Comparison of ENCODE assay signal across 18 cellular contexts in the genomic region with DNA sequence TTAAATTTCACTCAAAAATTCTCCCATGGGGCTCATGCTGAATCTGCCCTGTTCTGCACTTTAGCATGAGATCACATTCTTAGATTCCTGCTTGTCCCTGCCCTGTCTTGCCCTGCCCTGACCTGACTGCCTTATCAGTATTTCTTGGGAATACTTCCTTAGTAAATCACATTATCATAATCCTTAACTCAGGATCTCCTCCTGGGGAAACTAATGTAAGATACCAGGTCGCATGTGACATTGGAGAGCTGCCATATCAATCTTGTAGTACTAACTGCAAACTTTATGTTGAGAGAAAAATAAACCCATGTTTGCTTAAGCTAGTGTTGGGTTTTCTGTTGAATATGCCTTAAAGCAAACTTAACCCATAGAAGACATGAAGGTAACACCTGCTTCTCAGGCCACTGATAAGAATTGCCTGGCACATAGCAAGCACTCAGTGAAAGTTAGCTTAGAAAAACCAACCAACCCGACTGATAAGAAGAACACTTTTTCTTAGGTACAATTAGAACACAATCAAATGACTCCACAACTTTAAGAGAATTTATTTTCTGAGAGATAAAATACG. TPM values are rescaled to one million over a fixed set of nuclear protein-coding genes. Genes with fewer than 3 reads are reported as not detected.
DNase-seq lines count a peak whose midpoint lies in the region; FAIRE-seq and TF ChIP-seq lines count a peak whose summit lies in the region.
"Had no signal": no experiment of that assay in that cellular context is flagged by ENCODE, and none has a peak within 500 bp of the region (broad histone marks: within the 10 kb centered on the region; RNA-seq: fewer than 3 reads in every experiment).

No MANE protein-coding gene starts in this region.

- TF ChIP-seq CTCF in bronchial epithelial cell (IDR thresholded peaks at IDR 0.05; ENCODE audit: insufficient read depth, low read length, severe bottlenecking) (no peak), keratinocyte (optimal IDR thresholded peaks at IDR 0.05 in 1 of 3, IDR thresholded peaks at IDR 0.05 in 1 of 3, conservative IDR thresholded peaks at IDR 0.05 in 1 of 3; ENCODE audit: extremely low read depth in 1 of 3, insufficient read depth in 2 of 3, low read length in 3 of 3) (no peak), tibial nerve (IDR thresholded peaks at IDR 0.05) (no peak), WERI-Rb-1 (IDR thresholded peaks at IDR 0.05; ENCODE audit: low read depth, low read length) (no peak), MCF 10A (IDR thresholded peaks at IDR 0.05; ENCODE audit: unreplicated experiment) (no peak)

- no peaks in the 10 kb centered on the region for H3K36me3 ChIP-seq in bronchial epithelial cell (ENCODE audit: control insufficient read depth, insufficient read depth, low read length)
- no peaks in the 10 kb centered on the region for H3K36me3 ChIP-seq in keratinocyte (ENCODE audit: control insufficient read depth in 2 of 2, extremely low read depth in 1 of 2, insufficient read depth in 2 of 2, low read length in 2 of 2)
- peaks cover 0 to 3% (median 0%) of the 10 kb centered on the region in 3 donors for H3K36me3 ChIP-seq in tibial nerve
- no peaks in the 10 kb centered on the region for H3K36me3 ChIP-seq in WERI-Rb-1
- H3K36me3 ChIP-seq: BLaER1, HAP-1 had no signal

- POLR2A ChIA-PET in MCF 10A (lab: Yijun Ruan, JAX) = interaction anchor here (0.6 kb wide), 1 partner anchor 1272 kb away, joined by 3 read pairs; no protein-coding TSS in a partner anchor

- H3K27ac ChIP-seq in keratinocyte (ENCODE audit: control insufficient read depth, insufficient read depth, low read length) (no peak overlapping the region), tibial nerve (no peak overlapping the region), WERI-Rb-1 (no peak overlapping the region)
- H3K27ac ChIP-seq: BLaER1 had no signal

- no peak overlapping the region for H3K9ac ChIP-seq in keratinocyte (ENCODE audit: control insufficient read depth, extremely low read depth, insufficient read depth, low read length)
- H3K9ac ChIP-seq: BLaER1 had no signal

- H3K4me2 ChIP-seq in keratinocyte (ENCODE audit: control insufficient read depth, extremely low read depth, insufficient read depth, low read depth, low read length) = no peak overlapping the region
- H3K4me2 ChIP-seq: BLaER1 had no signal

- peaks cover 10% of the 10 kb centered on the region for H3K4me1 ChIP-seq in keratinocyte (ENCODE audit: control insufficient read depth, extremely low read depth, insufficient read depth, low read length)
- peaks cover 0 to 18% (median 0%) of the 10 kb centered on the region in 4 donors for H3K4me1 ChIP-seq in tibial nerve
- H3K4me1 ChIP-seq: BLaER1, HAP-1 had no signal

- 67 to 76% methylated on average over 3 of the region's 3 CpGs for WGBS in tibial nerve, 2 donors

- intact Hi-C loops in MCF 10A (cut with micrococcal nuclease) = no loop called here

- no peaks in the 10 kb centered on the region for H3K9me3 Mint-ChIP-seq in MCF 10A (ENCODE audit: unreplicated experiment)

- H4K20me1 ChIP-seq in keratinocyte (ENCODE audit: control insufficient read depth, extremely low read depth, insufficient read depth, low read length) = no peaks in the 10 kb centered on the region
- H4K20me1 ChIP-seq: BLaER1 had no signal

- no peaks in the 10 kb centered on the region for H3K79me2 ChIP-seq in keratinocyte (ENCODE audit: control insufficient read depth, insufficient read depth, low read length)

- H3K4me1 Mint-ChIP-seq in MCF 10A (ENCODE audit: insufficient read depth, unreplicated experiment) = peaks cover 4% of the 10 kb centered on the region
- H3K4me1 Mint-ChIP-seq: CD8-positive, alpha-beta memory T cell had no signal

- no peak for FAIRE-seq in bronchial epithelial cell (lab: Jason Lieb, UNC)
- peak; percentile 26 for FAIRE-seq in keratinocyte (lab: Jason Lieb, UNC)
- FAIRE-seq: H1 had no signal

- dilution Hi-C loops in keratinocyte (cut with MboI; ENCODE audit: extremely low pct_ligation_motif_present, low sequenced_read_pairs) = no loop called here

- CTCF ChIA-PET in MCF 10A (lab: Yijun Ruan, JAX) = interaction anchor here (0.7 kb wide), 1 partner anchor 76 kb away, joined by 3 read pairs; no protein-coding TSS in a partner anchor

- H3K4me3 ChIP-seq in bronchial epithelial cell (ENCODE audit: low read depth, low read length) (no peak overlapping the region), keratinocyte (ENCODE audit: control insufficient read depth in 2 of 3, extremely low read depth in 1 of 3, insufficient read depth in 2 of 3, low read depth in 1 of 3, low read length in 3 of 3) (no peak overlapping the region), tibial nerve (no peak overlapping the region), WERI-Rb-1 (ENCODE audit: low read depth, low read length) (no peak overlapping the region)
- H3K4me3 ChIP-seq: BLaER1, HAP-1 had no signal

- H3K36me3 Mint-ChIP-seq in MCF 10A (ENCODE audit: insufficient read depth, unreplicated experiment) = no peaks in the 10 kb centered on the region
- H3K36me3 Mint-ChIP-seq: CD8-positive, alpha-beta memory T cell had no signal

- TF ChIP-seq EP300 in tibial nerve (IDR thresholded peaks at IDR 0.05) = no peak

- H3K9me1 ChIP-seq in keratinocyte (ENCODE audit: control insufficient read depth, extremely low read depth, insufficient read depth, low read length) = no peaks in the 10 kb centered on the region

- H2AFZ ChIP-seq in keratinocyte (ENCODE audit: control insufficient read depth, low read length) = no peak overlapping the region

- DNase-seq in LoVo (ENCODE audit: low spot score) (peak; percentile 16), bronchial epithelial cell (ENCODE audit: low read depth) (peak; percentile 44), keratinocyte (ENCODE audit: low read depth, low spot score) (no peak), mucosa of gallbladder (ENCODE audit: low spot score) (peak; percentile 27), tibial nerve (ENCODE audit: low spot score in 2 of 2) (no peak), NCI-H1105 (lab: John Stamatoyannopoulos, UW) (no peak), WERI-Rb-1 (no peak), MCF 10A (ENCODE audit: unreplicated experiment) (no peak)
- DNase-seq: 8988T; AML-193; Caco-2; CD8-positive, alpha-beta memory T cell; DND-41; GDM1 had no signal

- no peaks in the 10 kb centered on the region for H3K9me3 ChIP-seq in keratinocyte (ENCODE audit: control insufficient read depth, low read depth, low read length)
- H3K9me3 ChIP-seq in tibial nerve = peaks cover 0 to 11% (median 0%) of the 10 kb centered on the region in 4 donors
- H3K9me3 ChIP-seq in WERI-Rb-1 (ENCODE audit: severe bottlenecking) = peaks cover 2% of the 10 kb centered on the region

- H3K27me3 ChIP-seq in bronchial epithelial cell (ENCODE audit: control insufficient read depth, insufficient read depth, low read length) = no peaks in the 10 kb centered on the region
- no peaks in the 10 kb centered on the region for H3K27me3 ChIP-seq in keratinocyte (ENCODE audit: control insufficient read depth, extremely low read depth, insufficient read depth, low read length)
- H3K27me3 ChIP-seq in tibial nerve = no peaks in the 10 kb centered on the region
- no peaks in the 10 kb centered on the region for H3K27me3 ChIP-seq in WERI-Rb-1 (ENCODE audit: insufficient read depth, low read depth, severe bottlenecking)
- H3K27me3 ChIP-seq: BLaER1 had no signal

- BruUV-seq in MCF 10A (replicated peaks; lab: Mats Ljungman, UMichigan) = no TSS peak

- H3K4me3 Mint-ChIP-seq in MCF 10A (ENCODE audit: unreplicated experiment) = no peak overlapping the region
- H3K4me3 Mint-ChIP-seq: CD8-positive, alpha-beta memory T cell had no signal

- TF ChIP-seq POLR2A in tibial nerve (IDR thresholded peaks at IDR 0.05) = no peak

- no peak overlapping the region for H3K27ac Mint-ChIP-seq in MCF 10A (ENCODE audit: low read depth, unreplicated experiment)
- H3K27ac Mint-ChIP-seq: CD8-positive, alpha-beta memory T cell had no signal

- H3K27me3 Mint-ChIP-seq in MCF 10A (ENCODE audit: insufficient read depth, unreplicated experiment) = no peaks in the 10 kb centered on the region

RNA-seq across cellular contexts. Expression of a gene that starts 53.3 kb away (rescaled TPM):
- total RNA-seq in bronchial epithelial cell (1.0 and 2.4 TPM in 2 replicates), mucosa of gallbladder (17.7 TPM), tibial nerve (10 to 100 TPM; 10.3 to 25.5 (median 20.8) TPM), MCF 10A (2022) (not detected in 2 replicates)
- polyA plus RNA-seq in keratinocyte = 1.6 to 33.2 TPM (median 7.8 TPM) in 3 replicates
- 2.1 TPM for polyA plus RNA-seq in keratinocyte (2011; ENCODE audit: low read depth)
- polyA plus RNA-seq in keratinocyte (2011; cell fraction: cytosol; rRNA removed) = 9.0 and 11.3 TPM in 2 replicates
- 10.5 and 12.4 TPM in 2 replicates for polyA plus RNA-seq in keratinocyte (2011; cell fraction: nucleus; rRNA removed)
- polyA plus RNA-seq in keratinocyte (2012; ENCODE audit: low replicate concordance) = 0.93 and 1.3 TPM in 2 replicates
- polyA minus RNA-seq in keratinocyte = 0.46 to 9.1 TPM (median 3.3 TPM) in 3 replicates
- polyA minus RNA-seq in keratinocyte (2011; cell fraction: cytosol; rRNA and poly(A)+ RNA removed) = 3.1 TPM
- polyA minus RNA-seq in keratinocyte (2011; cell fraction: nucleus; rRNA and poly(A)+ RNA removed) = 2.4 and 6.1 TPM in 2 replicates
- total RNA-seq: Caco-2; CD8-positive, alpha-beta memory T cell; H1; HT1080 had no signal
- polyA plus RNA-seq: CD8-positive, alpha-beta memory T cell; H1 had no signal

RNA-seq across cellular contexts. Expression of a gene that starts 59.3 kb away (rescaled TPM):
- total RNA-seq in bronchial epithelial cell = not detected in 2 replicates
- polyA plus RNA-seq in keratinocyte = not detected in 3 replicates
- polyA plus RNA-seq in keratinocyte (2011; ENCODE audit: low read depth) = not detected
- polyA plus RNA-seq in keratinocyte (2011; cell fraction: cytosol; rRNA removed) = not detected in 2 replicates
- polyA plus RNA-seq in keratinocyte (2011; cell fraction: nucleus; rRNA removed) = not detected in 2 replicates
- not detected in 2 replicates for polyA plus RNA-seq in keratinocyte (2012; ENCODE audit: low replicate concordance)
- not detected in 3 replicates for polyA minus RNA-seq in keratinocyte
- not detected for polyA minus RNA-seq in keratinocyte (2011; cell fraction: cytosol; rRNA and poly(A)+ RNA removed)
- polyA minus RNA-seq in keratinocyte (2011; cell fraction: nucleus; rRNA and poly(A)+ RNA removed) = not detected in 2 replicates
- total RNA-seq in mucosa of gallbladder = not detected
- total RNA-seq in tibial nerve = not detected
- total RNA-seq in MCF 10A (2022) = not detected in 2 replicates
- total RNA-seq: Caco-2; CD8-positive, alpha-beta memory T cell; H1; HT1080 had no signal
- polyA plus RNA-seq: CD8-positive, alpha-beta memory T cell; H1 had no signal

Comparison
In these comparisons a context has a peak if more than half of its experiments do, and no peak if none do; other contexts are left out.
1. DNase-seq: peak in LoVo (single experiment), bronchial epithelial cell (single experiment) and mucosa of gallbladder (single experiment); none in keratinocyte (single experiment), tibial nerve (0 of 2), NCI-H1105 (single experiment), WERI-Rb-1 (single experiment) and MCF 10A (single experiment).